ENCODE assay signal across 21 cellular contexts in genomic region chr7:106456339-106456738, GRCh38.
DNase-seq lines count a peak whose midpoint lies in the region; ATAC-seq, FAIRE-seq and TF ChIP-seq lines count a peak whose summit lies in the region.
"Had no signal": no experiment of that assay in that cellular context is flagged by ENCODE, and none has a peak within 500 bp of the region (broad histone marks: within the 10 kb centered on the region; RNA-seq: fewer than 3 reads in every experiment).

No MANE protein-coding gene starts in this region.

- H3K9me3 Mint-ChIP-seq in Calu3 (ENCODE audit: low read depth, unreplicated experiment), result no peaks in the 10 kb centered on the region

- FAIRE-seq in small intestine (lab: Jason Lieb, UNC), result no peak
- FAIRE-seq: H54 had no signal

- H3K4me1 Mint-ChIP-seq in Calu3 (ENCODE audit: low read depth, unreplicated experiment), result peaks cover 40% of the 10 kb centered on the region
- H3K4me1 Mint-ChIP-seq: CD4-positive, CD25-positive, alpha-beta regulatory T cell; CD8-positive, alpha-beta memory T cell had no signal

- no TSS peak for BruUV-seq in Calu3 (replicated peaks; lab: Mats Ljungman, UMichigan)

- TF ChIP-seq CTCF in Calu3 (IDR thresholded peaks at IDR 0.05; ENCODE audit: unreplicated experiment) (no peak), HEK293 (tag by site-specific recombination; IDR thresholded peaks at IDR 0.05) (no peak), body of pancreas (IDR thresholded peaks at IDR 0.05) (no peak), right lobe of liver (IDR thresholded peaks at IDR 0.05) (no peak)

- DNase-seq in Calu3 (peak; percentile 43), body of pancreas (peak in 1 of 4 donors; percentile 39), right lobe of liver (no peak), OCI-M2 (lab: John Stamatoyannopoulos, UW; ENCODE audit: unreplicated experiment) (no peak), small intestine (no peak)
- DNase-seq in activated T-cell treated with anti-CD3 and anti-CD28 coated beads, Interleukin-2, amount 50 U/mL, for 1 hour, result no peak
- no peak for DNase-seq in activated naive CD4-positive, alpha-beta T cell treated with anti-CD3 and anti-CD28 coated beads, Interleukin-2, amount 50 U/mL, for 16 hours
- DNase-seq: ACHN; BE2C; C1 segment of cervical spinal cord; CD4-positive, CD25-positive, alpha-beta regulatory T cell; CD8-positive, alpha-beta memory T cell; COR-L47; DMS153; DMS79; GDM1; HCEC 1CT had no signal

- no peak for TF ChIP-seq POLR2A in body of pancreas (IDR thresholded peaks at IDR 0.05)
- no peak for TF ChIP-seq POLR2A in right lobe of liver (IDR thresholded peaks at IDR 0.05)

- no peaks in the 10 kb centered on the region for H3K27me3 ChIP-seq in body of pancreas
- no peaks in the 10 kb centered on the region for H3K27me3 ChIP-seq in right lobe of liver
- no peaks in the 10 kb centered on the region for H3K27me3 ChIP-seq in small intestine (ENCODE audit: control insufficient read depth in 2 of 2, insufficient read depth in 2 of 2, low read length in 2 of 2)
- H3K27me3 ChIP-seq: BE2C had no signal

- CTCF ChIA-PET in Calu3 (lab: Charles Lee) (no interaction called here), HEK293 (lab: Yijun Ruan, JAX) (interaction anchor here (0.6 to 1.2 kb wide), 3 partner anchors 280 to 738 kb away, joined by 3 to 9 read pairs (median 3); no protein-coding TSS in a partner anchor)

- H3K36me3 Mint-ChIP-seq in Calu3 (ENCODE audit: insufficient read depth, unreplicated experiment), result no peaks in the 10 kb centered on the region
- H3K36me3 Mint-ChIP-seq: CD4-positive, CD25-positive, alpha-beta regulatory T cell; CD8-positive, alpha-beta memory T cell had no signal

- H3K4me3 ChIP-seq in HEK293 (ENCODE audit: low read depth, low read length) (no peak overlapping the region), body of pancreas (no peak overlapping the region), right lobe of liver (no peak overlapping the region), small intestine (ENCODE audit: low read depth in 1 of 2, low read length in 2 of 2) (no peak overlapping the region)
- H3K4me3 ChIP-seq: GM23338 had no signal

- peak; percentile 35 for ATAC-seq in body of pancreas
- peak; percentile 69 to 82 (median 75) for ATAC-seq in right lobe of liver
- ATAC-seq: GM23338 had no signal

- POLR2A ChIA-PET in HEK293 (lab: Yijun Ruan, JAX), result no interaction called here

- H3K4me3 Mint-ChIP-seq in Calu3 (ENCODE audit: low read depth, unreplicated experiment), result no peak overlapping the region
- H3K4me3 Mint-ChIP-seq: CD4-positive, CD25-positive, alpha-beta regulatory T cell; CD8-positive, alpha-beta memory T cell; GM23338 had no signal

- intact Hi-C loops in Calu3 (cut with micrococcal nuclease; ENCODE audit: unreplicated experiment) (no loop called here), body of pancreas (cut with DNase I) (no loop called here), right lobe of liver (cut with DNase I) (no loop called here)

- H3K36me3 ChIP-seq in HEK293 (ENCODE audit: control insufficient read depth in 2 of 2, insufficient read depth in 1 of 2, low read length in 2 of 2) (no peaks in the 10 kb centered on the region), body of pancreas (replicated peaks in 1 of 2; ENCODE audit: insufficient read depth in 1 of 2, low read depth in 2 of 2) (no peaks in the 10 kb centered on the region), right lobe of liver (no peaks in the 10 kb centered on the region), small intestine (ENCODE audit: control insufficient read depth in 2 of 2, insufficient read depth in 2 of 2, low read length in 2 of 2) (no peaks in the 10 kb centered on the region)
- H3K36me3 ChIP-seq: BE2C had no signal

- H3K4me1 ChIP-seq in HEK293 (ENCODE audit: control insufficient read depth, insufficient read depth, low read length) (no peaks in the 10 kb centered on the region), body of pancreas (peaks cover 15% of the 10 kb centered on the region), right lobe of liver (peaks cover 0 to 45% (median 16%) of the 10 kb centered on the region in 4 donors), small intestine (ENCODE audit: control insufficient read depth in 2 of 2, insufficient read depth in 1 of 2, low read depth in 1 of 2, low read length in 1 of 2) (no peaks in the 10 kb centered on the region)
- H3K4me1 ChIP-seq: BE2C had no signal

- H3K27ac Mint-ChIP-seq in Calu3 (ENCODE audit: unreplicated experiment), result peak overlapping the region; percentile 62
- H3K27ac Mint-ChIP-seq: CD4-positive, CD25-positive, alpha-beta regulatory T cell; CD8-positive, alpha-beta memory T cell; GM23338 had no signal

- no peaks in the 10 kb centered on the region for H3K27me3 Mint-ChIP-seq in Calu3 (ENCODE audit: unreplicated experiment)

- H3K27ac ChIP-seq in HEK293 (ENCODE audit: extremely low read depth, low read depth, low read length), result no peak overlapping the region
- peak overlapping the region in 1 of 4 donors; percentile 60 for H3K27ac ChIP-seq in body of pancreas
- peak overlapping the region; percentile 53 to 83 (median 60) for H3K27ac ChIP-seq in right lobe of liver
- H3K27ac ChIP-seq in small intestine (ENCODE audit: low read depth in 1 of 2, low read length in 1 of 2), result no peak overlapping the region
- H3K27ac ChIP-seq: KMS-11 had no signal

- H3K9me3 ChIP-seq in HEK293 (ENCODE audit: control insufficient read depth, insufficient read depth, low read depth, low read length) (no peaks in the 10 kb centered on the region), body of pancreas (no peaks in the 10 kb centered on the region), right lobe of liver (no peaks in the 10 kb centered on the region), small intestine (ENCODE audit: control insufficient read depth, low read depth) (no peaks in the 10 kb centered on the region)
- H3K9me3 ChIP-seq: BE2C had no signal

TF ChIP-seq in HEK293, 187 proteins besides CTCF, POLR2A, EP300 and RAD21:
- TF ChIP-seq ZNF549 (tag by site-specific recombination; IDR thresholded peaks at IDR 0.05) (peak; percentile 83), GFI1B (tag by site-specific recombination; IDR thresholded peaks at IDR 0.05) (no peak)

Comparison
In these comparisons a context has a peak if more than half of its experiments do, and no peak if none do; other contexts are left out.
1. H3K27ac ChIP-seq: peak in right lobe of liver (3 of 3); none in HEK293 (single experiment) and small intestine (0 of 2).